9 cellular contexts compared by ENCODE assay signal in the genomic region with DNA sequence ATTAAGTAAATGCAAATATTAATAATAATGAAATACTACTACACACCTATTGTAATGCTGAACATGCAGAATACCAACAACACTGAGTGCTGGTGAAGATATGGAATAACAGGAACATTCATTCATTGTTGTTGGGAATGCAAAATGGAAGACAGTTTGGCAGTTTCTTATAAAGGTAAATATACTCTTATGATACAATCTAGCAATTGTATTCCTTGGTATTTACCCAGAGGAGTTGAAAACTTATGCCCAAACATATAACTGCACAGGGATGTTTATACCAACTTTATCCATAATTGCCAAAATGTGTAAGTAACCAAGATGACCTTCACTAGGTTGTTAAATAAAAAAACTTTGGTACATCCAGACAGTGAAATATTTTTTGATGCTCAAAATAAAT.
"Had no signal": no experiment of that assay in that cellular context is flagged by ENCODE, and none has a peak within 500 bp of the region (broad histone marks: within the 10 kb centered on the region; RNA-seq: fewer than 3 reads in every experiment).

No MANE protein-coding gene starts in this region.

- H3K4me3 ChIP-seq: GM23248, GM23338, HAP-1 had no signal

- DNase-seq: GM23248, GOT3, H7, H9, HCEC 1CT, HFFc6 had no signal

- ATAC-seq: GM23338, HCT116 had no signal
